11 cellular contexts compared by ENCODE assay signal in genomic region chr13:33918199-33918932, GRCh38.
DNase-seq lines count a peak whose midpoint lies in the region; ATAC-seq and TF ChIP-seq lines count a peak whose summit lies in the region.
"Had no signal": no experiment of that assay in that cellular context is flagged by ENCODE, and none has a peak within 500 bp of the region (broad histone marks: within the 10 kb centered on the region; RNA-seq: fewer than 3 reads in every experiment).

No MANE protein-coding gene starts in this region.

- TF ChIP-seq CTCF in Panc1 (IDR thresholded peaks at IDR 0.05) = no peak
- no peak for TF ChIP-seq CTCF in fibroblast of mammary gland (conservative IDR thresholded peaks at IDR 0.05; ENCODE audit: control insufficient read depth, insufficient read depth, low read depth, low read length)
- no peak for TF ChIP-seq CTCF in GM20000 (IDR thresholded peaks at IDR 0.05; ENCODE audit: extremely low read depth, missing control alignments)

- no peak overlapping the region for H3K9ac ChIP-seq in stomach smooth muscle (ENCODE audit: low read length in 2 of 2)

- no TSS peak for BruUV-seq in Panc1 (replicated peaks; lab: Mats Ljungman, UMichigan)

- POLR2A ChIA-PET in Panc1 (lab: Charles Lee) = no interaction called here

- peak; percentile 44 for DNase-seq in SIG-M5 treated with dmso at 0.1 percent for 504 hours (lab: John Stamatoyannopoulos, UW; ENCODE audit: unreplicated experiment)
- DNase-seq in SIG-M5 (lab: John Stamatoyannopoulos, UW) = no peak
- DNase-seq in Panc1 (ENCODE audit: low read depth, low spot score) = peak; percentile 17
- DNase-seq in fibroblast of mammary gland (ENCODE audit: low read depth) = peak; percentile 90
- DNase-seq in effector CD4-positive, alpha-beta T cell = no peak
- DNase-seq in GM20000 (ENCODE audit: low spot score) = no peak
- DNase-seq: activated CD4-positive, alpha-beta T cell treated with anti-CD3 and anti-CD28 coated beads, Interleukin-2, amount 50 U/mL, for 4 hours; CD4-positive, CD25-positive, alpha-beta regulatory T cell had no signal

- no peaks in the 10 kb centered on the region for H3K27me3 ChIP-seq in Panc1 (ENCODE audit: control insufficient read depth, insufficient read depth, low read length)
- H3K27me3 ChIP-seq in stomach smooth muscle (ENCODE audit: control insufficient read depth in 1 of 2, insufficient read depth in 2 of 2, low read length in 2 of 2) = no peaks in the 10 kb centered on the region
- H3K27me3 ChIP-seq: dorsolateral prefrontal cortex had no signal

- H3K27ac ChIP-seq in Panc1 (ENCODE audit: low read length) (no peak overlapping the region), stomach smooth muscle (ENCODE audit: low read length) (peak overlapping the region; percentile 56)

- peak; percentile 62; the same call in 1 of the 2 replicates for ATAC-seq in Panc1
- no peak for ATAC-seq in HG03521 (IDR thresholded peaks at IDR 0.05; ENCODE audit: unreplicated experiment)

- CTCF ChIA-PET in Panc1 (lab: Charles Lee) = no interaction called here

- H3K9me3 ChIP-seq in Panc1 (ENCODE audit: control insufficient read depth, insufficient read depth, low read depth, low read length) = no peaks in the 10 kb centered on the region
- no peaks in the 10 kb centered on the region for H3K9me3 ChIP-seq in stomach smooth muscle (ENCODE audit: control insufficient read depth in 2 of 2, low read length in 2 of 2)

- in situ Hi-C loops in Panc1 (cut with HindIII; ENCODE audit: low pct_unique_long_range_greater_than_20kb, low sequenced_read_pairs) = no loop called here

- intact Hi-C loops in Panc1 (cut with micrococcal nuclease; ENCODE audit: unreplicated experiment) = no loop called here

- H3K4me3 ChIP-seq in Panc1 (ENCODE audit: low read depth in 2 of 2, low read length in 2 of 2) = no peak overlapping the region
- H3K4me3 ChIP-seq in fibroblast of mammary gland (ENCODE audit: control insufficient read depth, low read depth, low read length) = no peak overlapping the region
- H3K4me3 ChIP-seq in stomach smooth muscle (ENCODE audit: low read length in 2 of 2) = no peak overlapping the region
- H3K4me3 ChIP-seq: dorsolateral prefrontal cortex had no signal

- H3K4me1 ChIP-seq in Panc1 (ENCODE audit: control insufficient read depth, insufficient read depth, low read length) = no peaks in the 10 kb centered on the region
- H3K4me1 ChIP-seq in stomach smooth muscle (ENCODE audit: control insufficient read depth, insufficient read depth, low read length) = peaks cover 12% of the 10 kb centered on the region

- H3K36me3 ChIP-seq in Panc1 (ENCODE audit: control insufficient read depth, insufficient read depth, low read length) (no peaks in the 10 kb centered on the region), stomach smooth muscle (ENCODE audit: control insufficient read depth in 2 of 2, insufficient read depth in 2 of 2, low read length in 2 of 2) (no peaks in the 10 kb centered on the region)

Comparison
In these comparisons a context has a peak if more than half of its experiments do, and no peak if none do; other contexts are left out.
1. DNase-seq: peak in SIG-M5 treated with dmso at 0.1 percent for 504 hours (single experiment), Panc1 (single experiment) and fibroblast of mammary gland (single experiment); none in SIG-M5 (single experiment), effector CD4-positive, alpha-beta T cell (single experiment) and GM20000 (single experiment).